19 cellular contexts compared by ENCODE assay signal in the genomic region with DNA sequence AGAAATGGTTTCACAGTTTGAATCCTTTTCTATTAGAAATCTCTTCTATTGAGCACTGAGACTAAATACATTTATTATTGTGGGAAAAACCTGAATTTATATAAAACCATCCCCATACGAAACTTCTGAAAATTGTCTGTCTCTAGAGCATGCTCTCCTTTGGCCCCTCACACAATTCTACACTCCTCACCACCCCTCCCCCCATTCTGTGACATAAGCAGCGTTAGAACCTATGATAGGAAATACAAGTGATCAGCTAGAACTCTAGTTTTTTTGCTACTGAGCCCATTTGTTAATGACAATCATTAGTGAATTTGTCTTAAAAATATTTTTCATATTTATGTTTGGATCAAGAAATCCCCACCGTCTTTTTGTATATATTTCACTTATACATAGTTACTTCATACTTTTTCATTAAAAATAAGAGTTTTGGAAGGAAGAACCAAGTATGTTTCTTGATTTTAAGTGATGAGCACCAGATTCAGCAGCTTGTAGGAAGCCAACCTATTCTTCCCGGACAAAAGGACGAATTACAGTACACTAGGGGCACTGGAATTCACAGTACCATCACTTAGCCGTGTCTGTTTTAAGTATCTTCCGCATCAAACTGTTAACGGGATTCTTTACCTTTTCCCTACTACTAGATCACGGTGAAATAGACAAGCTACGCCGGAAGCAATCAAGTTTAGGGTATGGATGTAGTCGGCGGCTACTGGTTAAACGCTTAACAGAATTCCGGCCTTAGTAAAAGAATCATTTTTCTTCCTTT. TPM values are rescaled to one million over a fixed set of nuclear protein-coding genes. Genes with fewer than 3 reads are reported as not detected.
DNase-seq lines count a peak whose midpoint lies in the region; ATAC-seq and TF ChIP-seq lines count a peak whose summit lies in the region.
"Had no signal": no experiment of that assay in that cellular context is flagged by ENCODE, and none has a peak within 500 bp of the region (broad histone marks: within the 10 kb centered on the region; RNA-seq: fewer than 3 reads in every experiment).

No MANE protein-coding gene starts in this region.

- DNase-seq in activated T-cell treated with anti-CD3 and anti-CD28 coated beads, Interleukin-2, amount 50 U/mL, for 4 hours: no peak
- no peak for DNase-seq in activated T-cell treated with anti-CD3 and anti-CD28 coated beads, Interleukin-2, amount 50 U/mL, for 48 hours
- DNase-seq in Kasumi-1 (lab: John Stamatoyannopoulos, UW): peak; percentile 51 to 59
- no peak for DNase-seq in activated naive CD4-positive, alpha-beta T cell treated with anti-CD3 and anti-CD28 coated beads, Interleukin-2, amount 50 U/mL, for 72 hours (ENCODE audit: low spot score in 2 of 2)
- DNase-seq in neural progenitor cell (ENCODE audit: low spot score): no peak
- no peak for DNase-seq in activated CD4-positive, CD25-positive, alpha-beta regulatory T cell (lab: John Stamatoyannopoulos, UW)
- no peak for DNase-seq in NCI-H69 (lab: John Stamatoyannopoulos, UW)
- no peak for DNase-seq in lower leg skin (ENCODE audit: low spot score in 2 of 2)
- DNase-seq: Caco-2, MG63, mucosa of descending colon, NCI-H2029 treated with DMSO at 0.1 percent for 48 hours, NCI-H510A treated with DMSO at 0.1 percent for 48 hours, pancreas, PC-3 had no signal

- H3K9ac ChIP-seq in neural progenitor cell: no peak overlapping the region

- ATAC-seq in activated T-cell treated with anti-CD3 and anti-CD28 coated beads, Interleukin-2, amount 50 U/mL, for 4 hours: no peak
- no peak for ATAC-seq in activated naive CD4-positive, alpha-beta T cell treated with anti-CD3 and anti-CD28 coated beads, Interleukin-2, amount 50 U/mL, for 72 hours
- ATAC-seq: left colon, mucosa of descending colon, pancreas, PC-3 had no signal

- no peak for TF ChIP-seq CTCF in neural progenitor cell (IDR thresholded peaks at IDR 0.05)
- TF ChIP-seq CTCF in lower leg skin (IDR thresholded peaks at IDR 0.05): no peak

- WGBS in lower leg skin, 2 donors: 92 to 94% methylated on average over 15 of the region's 15 CpGs

- H3K27ac Mint-ChIP-seq in activated naive CD4-positive, alpha-beta T cell treated with anti-CD3 and anti-CD28 coated beads, Interleukin-2, amount 50 U/mL, for 72 hours: peak overlapping the region; percentile 19 to 76
- H3K27ac Mint-ChIP-seq in neural progenitor cell: no peak overlapping the region

- peak overlapping the region; percentile 50 for H3K4me3 Mint-ChIP-seq in activated T-cell treated with anti-CD3 and anti-CD28 coated beads, Interleukin-2, amount 50 U/mL, for 4 hours
- no peak overlapping the region for H3K4me3 Mint-ChIP-seq in neural progenitor cell

- H3K9me3 Mint-ChIP-seq in activated T-cell treated with anti-CD3 and anti-CD28 coated beads, Interleukin-2, amount 50 U/mL, for 4 hours: no peaks in the 10 kb centered on the region
- no peaks in the 10 kb centered on the region for H3K9me3 Mint-ChIP-seq in activated naive CD4-positive, alpha-beta T cell treated with anti-CD3 and anti-CD28 coated beads, Interleukin-2, amount 50 U/mL, for 72 hours
- peaks cover 3% of the 10 kb centered on the region for H3K9me3 Mint-ChIP-seq in neural progenitor cell

- peaks cover 22% of the 10 kb centered on the region for H3K4me1 ChIP-seq in neural progenitor cell
- H3K4me1 ChIP-seq: Caco-2, pancreas, suprapubic skin had no signal

- peak overlapping the region; percentile 34 for H2AFZ ChIP-seq in neural progenitor cell (replicated peaks)

- H3K36me3 ChIP-seq in neural progenitor cell: no peaks in the 10 kb centered on the region
- H3K36me3 ChIP-seq: MG63, pancreas, suprapubic skin had no signal

- H3K4me1 Mint-ChIP-seq in activated T-cell treated with anti-CD3 and anti-CD28 coated beads, Interleukin-2, amount 50 U/mL, for 4 hours (ENCODE audit: low read depth): peaks cover 4% of the 10 kb centered on the region
- H3K4me1 Mint-ChIP-seq in neural progenitor cell: peaks cover 10% of the 10 kb centered on the region

- no peak overlapping the region for H3K4me2 ChIP-seq in neural progenitor cell

- no peaks in the 10 kb centered on the region for H3K79me2 ChIP-seq in neural progenitor cell (ENCODE audit: low read depth)

- intact Hi-C loops in lower leg skin (cut with DNase I; ENCODE audit: low total_unique reads): no loop called here

- no peak overlapping the region for H3K4me3 ChIP-seq in neural progenitor cell
- H3K4me3 ChIP-seq in lower leg skin (ENCODE audit: low read depth, poor library complexity, severe bottlenecking): no peak overlapping the region
- H3K4me3 ChIP-seq: MG63, mucosa of descending colon, pancreas, SK-N-MC, suprapubic skin had no signal

- no peak for TF ChIP-seq POLR2A in lower leg skin (IDR thresholded peaks at IDR 0.05)

- no peaks in the 10 kb centered on the region for H4K20me1 ChIP-seq in neural progenitor cell (ENCODE audit: low read depth)

- H3K27ac ChIP-seq in neural progenitor cell: no peak overlapping the region
- H3K27ac ChIP-seq: pancreas, SK-N-MC, suprapubic skin had no signal

- H3K27me3 Mint-ChIP-seq in activated T-cell treated with anti-CD3 and anti-CD28 coated beads, Interleukin-2, amount 50 U/mL, for 4 hours (ENCODE audit: low read depth): peaks cover 5% of the 10 kb centered on the region
- peaks cover 8% of the 10 kb centered on the region for H3K27me3 Mint-ChIP-seq in neural progenitor cell (ENCODE audit: insufficient read depth, low read depth)

- H3F3A ChIP-seq in neural progenitor cell (ENCODE audit: low read depth): no peaks in the 10 kb centered on the region

- H3K36me3 Mint-ChIP-seq in activated T-cell treated with anti-CD3 and anti-CD28 coated beads, Interleukin-2, amount 50 U/mL, for 4 hours (ENCODE audit: insufficient read depth): peaks cover 1% of the 10 kb centered on the region
- H3K36me3 Mint-ChIP-seq in activated naive CD4-positive, alpha-beta T cell treated with anti-CD3 and anti-CD28 coated beads, Interleukin-2, amount 50 U/mL, for 72 hours: no peaks in the 10 kb centered on the region
- H3K36me3 Mint-ChIP-seq in neural progenitor cell: no peaks in the 10 kb centered on the region

- no peaks in the 10 kb centered on the region for H3K9me3 ChIP-seq in neural progenitor cell (ENCODE audit: low read depth)
- H3K9me3 ChIP-seq: Caco-2, MG63, mucosa of descending colon, pancreas, suprapubic skin had no signal

- no peaks in the 10 kb centered on the region for H3K27me3 ChIP-seq in neural progenitor cell
- H3K27me3 ChIP-seq: MG63, pancreas, suprapubic skin had no signal

RNA-seq across cellular contexts. Expression of a gene that starts 0.7 kb away (rescaled TPM):
- 10 to 100 TPM in 1 of 3 donors, 1 to 10 TPM in 2; 2.5 to 11.6 (median 7.9) TPM for total RNA-seq in activated T-cell treated with anti-CD3 and anti-CD28 coated beads, Interleukin-2, amount 50 U/mL, for 4 hours
- 10 to 100 TPM in 1 of 2 donors, 1 to 10 TPM in 1; 9.3 to 10.1 TPM for total RNA-seq in activated naive CD4-positive, alpha-beta T cell treated with anti-CD3 and anti-CD28 coated beads, Interleukin-2, amount 50 U/mL, for 72 hours
- total RNA-seq in neural progenitor cell (ENCODE audit: low replicate concordance) (not detected in 2 replicates), lower leg skin (not detected)
- total RNA-seq: Caco-2, cerebellum, mucosa of descending colon, PC-3, suprapubic skin had no signal

RNA-seq across cellular contexts. Expression of a gene that starts 24.9 kb away (rescaled TPM):
- 10 to 100 TPM; 60.5 to 83.7 (median 79.9) TPM for total RNA-seq in activated T-cell treated with anti-CD3 and anti-CD28 coated beads, Interleukin-2, amount 50 U/mL, for 4 hours
- total RNA-seq in activated naive CD4-positive, alpha-beta T cell treated with anti-CD3 and anti-CD28 coated beads, Interleukin-2, amount 50 U/mL, for 72 hours: 100 to 1,000 TPM; 153 to 154 TPM
- total RNA-seq in neural progenitor cell (ENCODE audit: low replicate concordance) (0.43 and 2.1 TPM in 2 replicates), lower leg skin (1 to 10 TPM; 4.0 to 5.0 (median 4.6) TPM)
- total RNA-seq: Caco-2, PC-3 had no signal

RNA-seq across cellular contexts. Expression of a gene that starts 53.6 kb away (rescaled TPM):
- 10 to 100 TPM in 2 of 3 donors, 1 to 10 TPM in 1; 9.3 to 16.4 (median 12.4) TPM for total RNA-seq in activated T-cell treated with anti-CD3 and anti-CD28 coated beads, Interleukin-2, amount 50 U/mL, for 4 hours
- total RNA-seq in activated naive CD4-positive, alpha-beta T cell treated with anti-CD3 and anti-CD28 coated beads, Interleukin-2, amount 50 U/mL, for 72 hours: 10 to 100 TPM; 29.4 to 53.5 TPM
- total RNA-seq in neural progenitor cell (ENCODE audit: low replicate concordance) (37.7 and 70.8 TPM in 2 replicates), lower leg skin (10 to 100 TPM; 21.2 to 75.9 (median 29.4) TPM)

Comparison
In these comparisons a context has a peak if more than half of its experiments do, and no peak if none do; other contexts are left out.
1. DNase-seq: peak in Kasumi-1 (2 of 2); none in activated T-cell treated with anti-CD3 and anti-CD28 coated beads, Interleukin-2, amount 50 U/mL, for 4 hours (single experiment), activated T-cell treated with anti-CD3 and anti-CD28 coated beads, Interleukin-2, amount 50 U/mL, for 48 hours (0 of 2), activated naive CD4-positive, alpha-beta T cell treated with anti-CD3 and anti-CD28 coated beads, Interleukin-2, amount 50 U/mL, for 72 hours (0 of 2), neural progenitor cell (single experiment), activated CD4-positive, CD25-positive, alpha-beta regulatory T cell (0 of 4), NCI-H69 (single experiment) and lower leg skin (0 of 2).
2. RNA of a gene that starts 24.9 kb away (total RNA-seq): 153 to 154 TPM in activated naive CD4-positive, alpha-beta T cell treated with anti-CD3 and anti-CD28 coated beads, Interleukin-2, amount 50 U/mL, for 72 hours and 60.5 to 83.7 TPM in activated T-cell treated with anti-CD3 and anti-CD28 coated beads, Interleukin-2, amount 50 U/mL, for 4 hours; 4.0 to 5.0 TPM in lower leg skin and 0.43 to 2.1 TPM in neural progenitor cell; every median in the first group is over 10 times any median in the second.